23 cellular contexts compared by ENCODE assay signal in the genomic region with DNA sequence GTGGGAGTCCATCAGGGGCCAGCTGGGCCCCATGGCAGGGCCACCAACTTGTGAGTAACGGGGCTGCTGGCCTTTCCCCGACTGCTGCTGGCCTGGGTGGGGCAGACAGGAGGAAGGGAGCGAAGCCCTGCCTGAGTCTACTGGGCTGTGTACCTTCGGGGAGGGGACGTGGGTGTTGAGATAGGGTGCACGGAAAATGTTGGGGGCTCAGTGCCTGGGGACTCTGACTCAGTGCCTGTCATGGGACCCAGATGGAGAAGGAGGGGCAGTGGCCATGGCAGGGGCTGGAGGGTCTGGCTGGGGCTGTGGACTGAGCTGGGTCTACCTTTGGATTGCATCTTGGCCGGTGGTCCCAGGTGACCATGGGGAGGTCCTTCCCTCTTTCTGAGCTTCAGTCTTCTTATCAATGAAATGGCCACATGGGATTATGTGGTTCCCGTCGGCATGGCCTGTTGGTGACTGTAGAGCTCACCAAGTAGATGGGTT. TPM values are rescaled to one million over a fixed set of nuclear protein-coding genes. Genes with fewer than 3 reads are reported as not detected.
DNase-seq lines count a peak whose midpoint lies in the region; ATAC-seq and TF ChIP-seq lines count a peak whose summit lies in the region.
"Had no signal": no experiment of that assay in that cellular context is flagged by ENCODE, and none has a peak within 500 bp of the region (broad histone marks: within the 10 kb centered on the region; RNA-seq: fewer than 3 reads in every experiment).

No MANE protein-coding gene starts in this region.

- H3K4me3 ChIP-seq in heart right ventricle (peak overlapping the region; percentile 2 to 51 (median 44)), neuronal stem cell (ENCODE audit: low read length in 2 of 2) (no peak overlapping the region), tibial nerve (no peak overlapping the region)
- H3K4me3 ChIP-seq: BLaER1, K562, MG63 had no signal

- no peak overlapping the region for H2BK5ac ChIP-seq in neuronal stem cell (ENCODE audit: low read length)

- peaks cover 0 to 27% (median 9%) of the 10 kb centered on the region in 7 donors for H3K27me3 ChIP-seq in heart right ventricle
- peaks cover 0 to 16% (median 14%) of the 10 kb centered on the region in 3 experiments for H3K27me3 ChIP-seq in neuronal stem cell (ENCODE audit: control insufficient read depth in 3 of 3, insufficient read depth in 3 of 3, low read depth in 1 of 3, low read length in 3 of 3)
- peaks cover 0 to 11% of the 10 kb centered on the region in 2 donors for H3K27me3 ChIP-seq in tibial nerve
- H3K27me3 ChIP-seq: MG63 had no signal

- no peak overlapping the region for H2BK120ac ChIP-seq in neuronal stem cell (ENCODE audit: low read depth, low read length)

- ATAC-seq in heart right ventricle (peak in 4 of 8 donors; percentile 1 to 5 (median 2)), left ventricle myocardium superior (no peak), HG02884 (IDR thresholded peaks at IDR 0.05; ENCODE audit: unreplicated experiment) (no peak), GM19397 (IDR thresholded peaks at IDR 0.05; ENCODE audit: unreplicated experiment) (no peak)
- ATAC-seq: K562, PC-3 had no signal

- DNase-seq in heart right ventricle = peak in 1 of 2 donors; percentile 4
- no peak for DNase-seq in left ventricle myocardium superior
- no peak for DNase-seq in endothelial cell (ENCODE audit: low spot score)
- no peak for DNase-seq in neuronal stem cell (ENCODE audit: low spot score)
- DNase-seq in tibial nerve (ENCODE audit: low spot score in 2 of 2) = no peak
- DNase-seq: CD4-positive, alpha-beta T cell; COR-L47; DMS79; HFFc6; MG63; NCI-H1417; NCI-H187 treated with DMSO at 0.1 percent for 48 hours; NCI-H2107; NCI-H446 treated with DMSO at 0.1 percent for 48 hours; NCI-H526 treated with DMSO at 0.1 percent for 48 hours; PC-3; SHP77 treated with DMSO at 0.1 percent for 48 hours had no signal

- H4K8ac ChIP-seq in neuronal stem cell (ENCODE audit: low read depth, low read length) = no peak overlapping the region

- peaks cover 2 to 85% (median 22%) of the 10 kb centered on the region in 9 donors for H3K4me1 ChIP-seq in heart right ventricle
- no peaks in the 10 kb centered on the region for H3K4me1 ChIP-seq in neuronal stem cell (ENCODE audit: control insufficient read depth in 2 of 2, insufficient read depth in 1 of 2, low read depth in 1 of 2, low read length in 2 of 2)
- H3K4me1 ChIP-seq in tibial nerve = peaks cover 0 to 12% (median 2%) of the 10 kb centered on the region in 4 donors

- H3K79me1 ChIP-seq in neuronal stem cell (ENCODE audit: low read depth, low read length) = no peaks in the 10 kb centered on the region

- no peak overlapping the region for H3K14ac ChIP-seq in neuronal stem cell (ENCODE audit: low read length)

- H2AK5ac ChIP-seq in neuronal stem cell (ENCODE audit: low read depth, low read length) = peak overlapping the region; percentile 79

- H3K9ac ChIP-seq in neuronal stem cell (ENCODE audit: low read depth, low read length, poor library complexity) = no peak overlapping the region
- H3K9ac ChIP-seq: BLaER1 had no signal

- H3K27ac ChIP-seq in heart right ventricle (peak overlapping the region; percentile 80 to 99 (median 94)), neuronal stem cell (replicated peaks; ENCODE audit: low read length) (no peak overlapping the region), tibial nerve (no peak overlapping the region)
- H3K27ac ChIP-seq: BLaER1 had no signal

- H2AFZ ChIP-seq in neuronal stem cell (ENCODE audit: low read length) = no peak overlapping the region

- H3K18ac ChIP-seq in neuronal stem cell (ENCODE audit: low read length) = peak overlapping the region; percentile 35

- H3K36me3 ChIP-seq in heart right ventricle (peaks cover 0 to 14% (median 0%) of the 10 kb centered on the region in 9 donors), neuronal stem cell (replicated peaks in 1 of 2; ENCODE audit: control insufficient read depth in 2 of 2, insufficient read depth in 2 of 2, low read length in 2 of 2) (peaks cover 0 to 1% of the 10 kb centered on the region in 2 donors), tibial nerve (peaks cover 0 to 37% (median 0%) of the 10 kb centered on the region in 3 donors)
- H3K36me3 ChIP-seq: BLaER1, MG63 had no signal

- H3K4me2 ChIP-seq in neuronal stem cell (ENCODE audit: insufficient read depth, low read length, poor library complexity, severe bottlenecking) = no peak overlapping the region
- H3K4me2 ChIP-seq: BLaER1 had no signal

- peak overlapping the region; percentile 13 for H3K27ac Mint-ChIP-seq in endothelial cell (ENCODE audit: unreplicated experiment)
- H3K27ac Mint-ChIP-seq: CD4-positive, alpha-beta T cell; H9; HFFc6 had no signal

- no peak overlapping the region for H3K4ac ChIP-seq in neuronal stem cell (ENCODE audit: low read length)

- peak overlapping the region; percentile 43 for H3K23ac ChIP-seq in neuronal stem cell (ENCODE audit: low read depth, low read length, poor library complexity)

- no peak for TF ChIP-seq EP300 in tibial nerve (IDR thresholded peaks at IDR 0.05)

- no peak overlapping the region for H3K4me3 Mint-ChIP-seq in endothelial cell (ENCODE audit: unreplicated experiment)
- H3K4me3 Mint-ChIP-seq: CD4-positive, alpha-beta T cell; H9; HFFc6 had no signal

- H4K91ac ChIP-seq in neuronal stem cell (ENCODE audit: low read depth, low read length, poor library complexity) = no peak overlapping the region

- TF ChIP-seq CTCF in heart right ventricle (IDR thresholded peaks at IDR 0.05) (no peak), endothelial cell (IDR thresholded peaks at IDR 0.05; ENCODE audit: unreplicated experiment) (no peak), tibial nerve (IDR thresholded peaks at IDR 0.05) (no peak)

- H3K27me3 Mint-ChIP-seq in endothelial cell (ENCODE audit: unreplicated experiment) = peaks cover 19% of the 10 kb centered on the region

- no peaks in the 10 kb centered on the region for H3K9me3 Mint-ChIP-seq in endothelial cell (ENCODE audit: unreplicated experiment)
- H3K9me3 Mint-ChIP-seq: CD4-positive, alpha-beta T cell; H9; HFFc6 had no signal

- TF ChIP-seq POLR2A in tibial nerve (IDR thresholded peaks at IDR 0.05) = no peak

- H3K4me1 Mint-ChIP-seq in endothelial cell (ENCODE audit: unreplicated experiment) = peaks cover 3% of the 10 kb centered on the region

- H2BK15ac ChIP-seq in neuronal stem cell (ENCODE audit: low read length) = peak overlapping the region; percentile 49

- H2BK12ac ChIP-seq in neuronal stem cell (ENCODE audit: low read length) = no peak overlapping the region

- no peaks in the 10 kb centered on the region for H3K9me3 ChIP-seq in heart right ventricle
- H3K9me3 ChIP-seq in neuronal stem cell (replicated peaks in 1 of 2; ENCODE audit: control insufficient read depth in 2 of 2, insufficient read depth in 1 of 2, low read depth in 1 of 2, low read length in 2 of 2) = no peaks in the 10 kb centered on the region
- H3K9me3 ChIP-seq in tibial nerve = no peaks in the 10 kb centered on the region
- H3K9me3 ChIP-seq: BLaER1, MG63 had no signal

- intact Hi-C loops in heart right ventricle (cut with DNase I) = loop anchor here in 3 of 10 donors (2.0 to 10.0 kb wide), 3 partner anchors 13 to 67 kb away; partner anchors contain the start of gene OBSL1 (in 1 of the 3)
- intact Hi-C loops in left ventricle myocardium superior (cut with micrococcal nuclease) = no loop called here

- 51 to 62% methylated on average over 9 of the region's 9 CpGs for WGBS in heart right ventricle, 2 donors
- no CpG with 5 or more reads among the region's 9 CpGs for WGBS in neuronal stem cell (ENCODE audit: extremely low coverage in 2 of 2, insufficient read length in 2 of 2, insufficient replicate concordance in 1 of 2), 2 donors
- 94% methylated on average over 9 of the region's 9 CpGs for WGBS in tibial nerve, 2 donors

- H3K36me3 Mint-ChIP-seq in endothelial cell (ENCODE audit: low read depth, unreplicated experiment) = peaks cover 4% of the 10 kb centered on the region

RNA-seq across cellular contexts. Expression of gene SLC4A3, which starts 4.0 kb away (rescaled TPM):
- total RNA-seq in heart right ventricle (100 to 1,000 TPM; 339 to 671 (median 422) TPM), left ventricle myocardium superior (456 TPM), endothelial cell (ENCODE audit: unreplicated experiment) (2.1 TPM), tibial nerve (1 to 10 TPM; 1.3 to 5.1 (median 3.4) TPM)
- 100 to 1,000 TPM; 197 to 341 TPM for polyA plus RNA-seq in heart right ventricle
- 3.2 TPM for polyA plus RNA-seq in neuronal stem cell (2013, experiment 1 of 2)
- polyA plus RNA-seq in neuronal stem cell (2013, experiment 2 of 2) = 3.4 TPM

RNA-seq across cellular contexts. Expression of gene STK11IP, which starts 33.8 kb away (rescaled TPM):
- total RNA-seq in heart right ventricle (10 to 100 TPM in 8 of 10 donors, 1 to 10 TPM in 2; 7.2 to 18.2 (median 12.9) TPM), left ventricle myocardium superior (14.0 TPM), endothelial cell (ENCODE audit: unreplicated experiment) (23.8 TPM), tibial nerve (10 to 100 TPM; 33.9 to 77.0 (median 72.3) TPM)
- 10 to 100 TPM; 15.4 to 27.4 TPM for polyA plus RNA-seq in heart right ventricle
- polyA plus RNA-seq in neuronal stem cell (2013, experiment 1 of 2) = 12.9 TPM
- polyA plus RNA-seq in neuronal stem cell (2013, experiment 2 of 2) = 12.0 TPM

RNA-seq across cellular contexts. Expression of gene INHA, which starts 59.3 kb away (rescaled TPM):
- 1 to 10 TPM; 1.1 to 4.2 (median 2.5) TPM for total RNA-seq in heart right ventricle
- polyA plus RNA-seq in heart right ventricle = 10 to 100 TPM in 1 of 2 donors, 1 to 10 TPM in 1; 4.0 to 22.1 TPM
- total RNA-seq in left ventricle myocardium superior = 1.5 TPM
- total RNA-seq in endothelial cell (ENCODE audit: unreplicated experiment) = not detected
- polyA plus RNA-seq in neuronal stem cell (2013, experiment 1 of 2) = 0.50 TPM
- polyA plus RNA-seq in neuronal stem cell (2013, experiment 2 of 2) = 0.35 TPM
- 1 to 10 TPM in 2 of 4 donors, not detected in 2; 1.1 to 1.4 TPM for total RNA-seq in tibial nerve
- total RNA-seq: CD4-positive, alpha-beta T cell; LHCN-M2 had no signal

Comparison
In these comparisons a context has a peak if more than half of its experiments do, and no peak if none do; other contexts are left out.
1. H3K27ac ChIP-seq: peak in heart right ventricle (10 of 10); none in neuronal stem cell (single experiment) and tibial nerve (0 of 4).
2. H3K4me3 ChIP-seq: peak in heart right ventricle (10 of 10); none in neuronal stem cell (0 of 2) and tibial nerve (0 of 4).
3. RNA of gene SLC4A3, which starts 4.0 kb away (total RNA-seq): 339 to 671 TPM in heart right ventricle and 456 TPM in left ventricle myocardium superior (single experiment); 1.3 to 5.1 TPM in tibial nerve and 2.1 TPM in endothelial cell (single experiment); every median in the first group is over 10 times any median in the second.